18 cellular contexts compared by ENCODE assay signal in the genomic region with DNA sequence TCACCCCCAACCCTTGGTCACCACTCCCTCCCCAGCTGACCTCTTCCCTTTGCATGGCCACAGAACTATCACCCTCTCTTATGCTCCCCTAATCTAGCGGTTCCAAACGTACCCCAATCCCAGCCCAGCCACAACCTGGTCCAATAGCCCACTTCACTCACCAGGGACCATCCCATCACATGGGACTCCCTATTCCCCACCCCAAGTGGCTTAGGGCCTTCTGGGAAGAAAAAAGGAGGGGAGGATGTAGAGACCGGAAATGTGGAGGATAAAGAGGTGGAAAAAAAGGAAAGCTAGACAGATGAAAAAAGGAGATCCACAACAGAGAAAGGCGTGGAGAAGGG. TPM values are rescaled to one million over a fixed set of nuclear protein-coding genes. Genes with fewer than 3 reads are reported as not detected.
A peak's percentile ranks its signal among the peaks of the same experiment; 100 is the strongest.
DNase-seq lines count a peak whose midpoint lies in the region; ATAC-seq and TF ChIP-seq lines count a peak whose summit lies in the region.
"Had no signal": no experiment of that assay in that cellular context is flagged by ENCODE, and none has a peak within 500 bp of the region (broad histone marks: within the 10 kb centered on the region; RNA-seq: fewer than 3 reads in every experiment).

No MANE protein-coding gene starts in this region.

- POLR2A ChIA-PET in SK-N-SH (lab: Yijun Ruan, JAX), result no interaction called here

- no peaks in the 10 kb centered on the region for H3K36me3 ChIP-seq in SK-N-SH (replicated peaks in 1 of 2; ENCODE audit: control insufficient read depth in 1 of 2, insufficient read depth in 2 of 2, low read length in 1 of 2)
- H3K36me3 ChIP-seq: thyroid gland had no signal

- no peaks in the 10 kb centered on the region for H3K36me3 Mint-ChIP-seq in activated naive CD8-positive, alpha-beta T cell treated with anti-CD3 and anti-CD28 coated beads for 36 hours
- peaks cover 0 to 3% (median 0%) of the 10 kb centered on the region in 3 donors for H3K36me3 Mint-ChIP-seq in immature natural killer cell
- no peaks in the 10 kb centered on the region for H3K36me3 Mint-ChIP-seq in stimulated activated effector memory CD8-positive, alpha-beta T cell treated with anti-CD3 and anti-CD28 coated beads, Interleukin-12 subunit alpha, Interleukin-12 subunit beta, amount 100 ng/mL, for 72 hours

- CTCF ChIA-PET in SK-N-SH (lab: Yijun Ruan, JAX), result interaction anchor here (0.8 to 4.4 kb wide), 3 partner anchors 14 to 153 kb away, joined by 4 to 21 read pairs (median 15); no protein-coding TSS in a partner anchor

- WGBS in SK-N-SH (ENCODE audit: low lambda C conversion rate), result 72% methylated on average over 4 of the region's 4 CpGs

- no peaks in the 10 kb centered on the region for H3K9me3 ChIP-seq in SK-N-SH
- H3K9me3 ChIP-seq: body of pancreas, thyroid gland had no signal

- H4K20me1 ChIP-seq in SK-N-SH (ENCODE audit: insufficient read depth), result no peaks in the 10 kb centered on the region

- no peak overlapping the region for H3K27ac Mint-ChIP-seq in activated naive CD8-positive, alpha-beta T cell treated with anti-CD3 and anti-CD28 coated beads for 36 hours
- no peak overlapping the region for H3K27ac Mint-ChIP-seq in immature natural killer cell
- no peak overlapping the region for H3K27ac Mint-ChIP-seq in stimulated activated effector memory CD8-positive, alpha-beta T cell treated with anti-CD3 and anti-CD28 coated beads, Interleukin-12 subunit alpha, Interleukin-12 subunit beta, amount 100 ng/mL, for 72 hours
- H3K27ac Mint-ChIP-seq: CD14-positive monocyte; T-helper 1 cell treated with Interleukin-12 subunit alpha and Interleukin-12 subunit beta and Interleukin-4 antibody, amounts not matched to agents 30 μg/mL and 1 μg/mL, for 36 hours had no signal

- no peak overlapping the region for H3K4me2 ChIP-seq in SK-N-SH

- no peaks in the 10 kb centered on the region for H3K9me2 ChIP-seq in SK-N-SH

- H3K9ac ChIP-seq in SK-N-SH, result no peak overlapping the region

- H3F3A ChIP-seq in SK-N-SH (replicated peaks; ENCODE audit: insufficient read depth), result no peaks in the 10 kb centered on the region

- DNase-seq in SK-N-SH, result peak; percentile 17
- no peak for DNase-seq in activated naive CD8-positive, alpha-beta T cell treated with anti-CD3 and anti-CD28 coated beads for 36 hours
- no peak for DNase-seq in immature natural killer cell
- DNase-seq in stimulated activated effector memory CD8-positive, alpha-beta T cell treated with anti-CD3 and anti-CD28 coated beads, Interleukin-12 subunit alpha, Interleukin-12 subunit beta, amount 100 ng/mL, for 72 hours (ENCODE audit: low spot score in 2 of 2), result no peak
- DNase-seq in activated effector memory CD4-positive, alpha-beta T cell treated with anti-CD3 and anti-CD28 coated beads, Interleukin-2, amount 50 U/mL, for 16 hours, result no peak
- no peak for DNase-seq in RKO (ENCODE audit: low spot score)
- DNase-seq: body of pancreas, NCI-H2029 treated with DMSO at 0.1 percent for 48 hours, NCI-H524 treated with DMSO at 0.1 percent for 48 hours, thyroid gland had no signal

- peaks cover 6% of the 10 kb centered on the region for H3K4me1 Mint-ChIP-seq in activated naive CD8-positive, alpha-beta T cell treated with anti-CD3 and anti-CD28 coated beads for 36 hours
- peaks cover 13 to 15% of the 10 kb centered on the region in 2 donors for H3K4me1 Mint-ChIP-seq in immature natural killer cell
- peaks cover 16% of the 10 kb centered on the region for H3K4me1 Mint-ChIP-seq in stimulated activated effector memory CD8-positive, alpha-beta T cell treated with anti-CD3 and anti-CD28 coated beads, Interleukin-12 subunit alpha, Interleukin-12 subunit beta, amount 100 ng/mL, for 72 hours

- no peak for ATAC-seq in SK-N-SH treated with all-trans-retinoic acid at 6 μM for 48 hours
- no peak for ATAC-seq in stimulated activated effector memory CD8-positive, alpha-beta T cell treated with anti-CD3 and anti-CD28 coated beads, Interleukin-12 subunit alpha, Interleukin-12 subunit beta, amount 100 ng/mL, for 72 hours
- no peak for ATAC-seq in HG03175 (IDR thresholded peaks at IDR 0.05; ENCODE audit: unreplicated experiment)
- ATAC-seq: body of pancreas had no signal

- no peak overlapping the region for H3K27ac ChIP-seq in SK-N-SH (ENCODE audit: low read depth in 2 of 2, low read length in 1 of 2)
- H3K27ac ChIP-seq: 22Rv1, body of pancreas, thyroid gland had no signal

- no peaks in the 10 kb centered on the region for H3K9me3 Mint-ChIP-seq in activated naive CD8-positive, alpha-beta T cell treated with anti-CD3 and anti-CD28 coated beads for 36 hours
- peaks cover 0 to 6% (median 0%) of the 10 kb centered on the region in 6 donors for H3K9me3 Mint-ChIP-seq in immature natural killer cell
- H3K9me3 Mint-ChIP-seq in stimulated activated effector memory CD8-positive, alpha-beta T cell treated with anti-CD3 and anti-CD28 coated beads, Interleukin-12 subunit alpha, Interleukin-12 subunit beta, amount 100 ng/mL, for 72 hours, result no peaks in the 10 kb centered on the region
- H3K9me3 Mint-ChIP-seq: T-helper 1 cell treated with Interleukin-12 subunit alpha and Interleukin-12 subunit beta and Interleukin-4 antibody, amounts not matched to agents 30 μg/mL and 1 μg/mL, for 36 hours had no signal

- H3K4me3 Mint-ChIP-seq in activated naive CD8-positive, alpha-beta T cell treated with anti-CD3 and anti-CD28 coated beads for 36 hours, result peak overlapping the region; percentile 60
- H3K4me3 Mint-ChIP-seq in immature natural killer cell, result peak overlapping the region; percentile 58 to 81 (median 75)
- peak overlapping the region; percentile 27 for H3K4me3 Mint-ChIP-seq in stimulated activated effector memory CD8-positive, alpha-beta T cell treated with anti-CD3 and anti-CD28 coated beads, Interleukin-12 subunit alpha, Interleukin-12 subunit beta, amount 100 ng/mL, for 72 hours
- H3K4me3 Mint-ChIP-seq: T-helper 1 cell treated with Interleukin-12 subunit alpha and Interleukin-12 subunit beta and Interleukin-4 antibody, amounts not matched to agents 30 μg/mL and 1 μg/mL, for 36 hours had no signal

- no peak overlapping the region for H2AFZ ChIP-seq in SK-N-SH (ENCODE audit: low read depth)

- H3K4me1 ChIP-seq in SK-N-SH (ENCODE audit: control insufficient read depth in 1 of 2, insufficient read depth in 2 of 2, low read depth in 1 of 2, low read length in 1 of 2), result peaks cover 0 to 25% of the 10 kb centered on the region in 2 experiments; a peak in 2 of 4 replicates

- peaks cover 95% of the 10 kb centered on the region for H3K27me3 Mint-ChIP-seq in activated naive CD8-positive, alpha-beta T cell treated with anti-CD3 and anti-CD28 coated beads for 36 hours
- H3K27me3 Mint-ChIP-seq in immature natural killer cell (ENCODE audit: low read depth in 3 of 3), result peaks cover 13 to 47% (median 26%) of the 10 kb centered on the region in 3 donors

- no peak overlapping the region for H3K4me3 ChIP-seq in SK-N-SH (ENCODE audit: low read depth in 2 of 2, low read length in 1 of 2)
- H3K4me3 ChIP-seq: body of pancreas had no signal

- TF ChIP-seq CTCF in SK-N-SH (IDR thresholded peaks at IDR 0.05), result no peak

- no peaks in the 10 kb centered on the region for H3K79me2 ChIP-seq in SK-N-SH (ENCODE audit: insufficient read depth)

- H3K27me3 ChIP-seq in SK-N-SH (ENCODE audit: insufficient read depth), result peaks cover 41% of the 10 kb centered on the region

- TF ChIP-seq RAD21 in SK-N-SH (IDR thresholded peaks at IDR 0.05; ENCODE audit: low read length), result no peak

- TF ChIP-seq EP300 in SK-N-SH (IDR thresholded peaks at IDR 0.05; ENCODE audit: borderline replicate concordance in 1 of 2, low read depth in 1 of 2, low read length in 1 of 2), result no peak

TF ChIP-seq in SK-N-SH, 30 proteins besides CTCF, POLR2A, EP300 and RAD21 (continues in another document):
- TF ChIP-seq, protein P1, sequence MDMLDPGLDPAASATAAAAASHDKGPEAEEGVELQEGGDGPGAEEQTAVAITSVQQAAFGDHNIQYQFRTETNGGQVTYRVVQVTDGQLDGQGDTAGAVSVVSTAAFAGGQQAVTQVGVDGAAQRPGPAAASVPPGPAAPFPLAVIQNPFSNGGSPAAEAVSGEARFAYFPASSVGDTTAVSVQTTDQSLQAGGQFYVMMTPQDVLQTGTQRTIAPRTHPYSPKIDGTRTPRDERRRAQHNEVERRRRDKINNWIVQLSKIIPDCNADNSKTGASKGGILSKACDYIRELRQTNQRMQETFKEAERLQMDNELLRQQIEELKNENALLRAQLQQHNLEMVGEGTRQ (IDR thresholded peaks at IDR 0.05; ENCODE audit: borderline replicate concordance, low read depth, low read length), result no peak
- TF ChIP-seq SIN3A (IDR thresholded peaks at IDR 0.05; ENCODE audit: borderline replicate concordance, low read depth, low read length), result no peak
- no peak for TF ChIP-seq NFIC (IDR thresholded peaks at IDR 0.05; ENCODE audit: borderline replicate concordance)
- TF ChIP-seq MEF2A (IDR thresholded peaks at IDR 0.05; ENCODE audit: borderline replicate concordance, low read depth), result no peak

TF ChIP-seq in SK-N-SH treated with all-trans-retinoic acid at 6 μM for 48 hours, 23 proteins besides CTCF, POLR2A, EP300 and RAD21 (continues in another document):
- TF ChIP-seq, protein P2, sequence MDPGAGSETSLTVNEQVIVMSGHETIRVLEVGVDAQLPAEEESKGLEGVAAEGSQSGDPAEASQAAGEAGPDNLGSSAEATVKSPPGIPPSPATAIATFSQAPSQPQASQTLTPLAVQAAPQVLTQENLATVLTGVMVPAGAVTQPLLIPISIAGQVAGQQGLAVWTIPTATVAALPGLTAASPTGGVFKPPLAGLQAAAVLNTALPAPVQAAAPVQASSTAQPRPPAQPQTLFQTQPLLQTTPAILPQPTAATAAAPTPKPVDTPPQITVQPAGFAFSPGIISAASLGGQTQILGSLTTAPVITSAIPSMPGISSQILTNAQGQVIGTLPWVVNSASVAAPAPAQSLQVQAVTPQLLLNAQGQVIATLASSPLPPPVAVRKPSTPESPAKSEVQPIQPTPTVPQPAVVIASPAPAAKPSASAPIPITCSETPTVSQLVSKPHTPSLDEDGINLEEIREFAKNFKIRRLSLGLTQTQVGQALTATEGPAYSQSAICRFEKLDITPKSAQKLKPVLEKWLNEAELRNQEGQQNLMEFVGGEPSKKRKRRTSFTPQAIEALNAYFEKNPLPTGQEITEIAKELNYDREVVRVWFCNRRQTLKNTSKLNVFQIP (CRISPR knock-in tag; IDR thresholded peaks at IDR 0.05; ENCODE audit: borderline replicate concordance, low read depth), result no peak

RNA-seq across cellular contexts. Expression of a gene that starts 30.3 kb away (rescaled TPM):
- not detected in 2 replicates for polyA plus RNA-seq in SK-N-SH (2012; rRNA removed)
- polyA plus RNA-seq in SK-N-SH (2012; cell fraction: cytosol; rRNA removed), result not detected in 2 replicates
- 0.08 TPM in 1 of 2 replicates, not detected in the other for polyA plus RNA-seq in SK-N-SH (2012; cell fraction: nucleus; rRNA removed)
- total RNA-seq in activated naive CD8-positive, alpha-beta T cell treated with anti-CD3 and anti-CD28 coated beads for 36 hours, result not detected
- polyA plus RNA-seq in immature natural killer cell, result not detected
- total RNA-seq: Daoy, posterior vena cava, RPMI7951, thyroid gland had no signal
- polyA plus RNA-seq: CD14-positive monocyte had no signal
